In the genomic region with DNA sequence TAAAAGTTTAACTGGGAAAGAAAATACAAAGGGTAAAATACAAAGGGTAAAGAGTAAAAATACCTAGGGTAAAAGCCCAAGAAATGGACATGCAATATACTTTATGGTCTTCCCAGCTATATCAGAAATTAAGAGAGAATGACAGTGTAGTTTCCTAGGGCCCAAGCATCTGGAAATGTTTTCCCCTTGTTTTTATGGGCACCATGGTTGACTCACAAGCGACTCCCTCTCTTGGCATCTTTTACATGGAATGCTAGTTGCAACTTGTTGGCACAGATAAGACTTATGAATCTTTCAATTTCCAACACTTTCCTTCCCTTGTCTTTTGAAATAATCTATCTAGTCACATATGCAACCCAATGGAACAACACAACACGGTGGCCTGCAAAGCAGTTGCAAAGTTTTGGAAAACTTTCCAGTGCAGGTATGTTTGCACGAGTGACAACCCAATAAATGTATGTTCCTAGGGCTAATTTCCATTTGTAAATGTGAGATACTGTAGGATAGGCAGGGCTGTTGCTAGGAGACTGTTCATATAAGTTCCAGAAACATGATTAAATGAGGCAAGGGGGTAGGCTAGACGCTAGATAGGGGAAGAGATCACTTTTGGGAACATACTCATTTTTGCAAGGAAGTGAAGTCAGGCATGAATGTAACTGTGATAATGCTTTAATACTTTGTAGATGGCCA, we compare ENCODE assay signal across 20 cellular contexts. TPM values are rescaled to one million over a fixed set of nuclear protein-coding genes. Genes with fewer than 3 reads are reported as not detected.
DNase-seq lines count a peak whose midpoint lies in the region; TF ChIP-seq lines count a peak whose summit lies in the region.
"Had no signal": no experiment of that assay in that cellular context is flagged by ENCODE, and none has a peak within 500 bp of the region (broad histone marks: within the 10 kb centered on the region; RNA-seq: fewer than 3 reads in every experiment).

No MANE protein-coding gene starts in this region.

- intact Hi-C loops in MCF 10A (cut with micrococcal nuclease) = no loop called here
- intact Hi-C loops in breast epithelium (cut with DNase I; ENCODE audit: low total_unique reads) = no loop called here

- H3K4me3 Mint-ChIP-seq in MCF 10A (ENCODE audit: unreplicated experiment) = no peak overlapping the region
- H3K4me3 Mint-ChIP-seq: activated CD4-positive, alpha-beta T cell treated with anti-CD3 and anti-CD28 coated beads, Interleukin-2, amount 10 ng/mL, durations not matched to agents 7 days and 5 days; activated naive CD8-positive, alpha-beta T cell treated with anti-CD3 and anti-CD28 coated beads, Interleukin-2, amount 50 U/mL, for 24 hours had no signal

- H3K27ac ChIP-seq in breast epithelium (no peak overlapping the region), hepatocyte (peak overlapping the region; percentile 52)
- H3K27ac ChIP-seq: 22Rv1, heart right ventricle, ovary had no signal

- POLR2A ChIA-PET in MCF 10A (lab: Yijun Ruan, JAX) = interaction anchor here (0.7 to 1.7 kb wide), 8 partner anchors 8 to 170 kb away, joined by 3 to 9 read pairs (median 3); a partner anchor contains a TSS

- no peaks in the 10 kb centered on the region for H3K27me3 Mint-ChIP-seq in MCF 10A (ENCODE audit: insufficient read depth, unreplicated experiment)

- H2AFZ ChIP-seq in hepatocyte = no peak overlapping the region

- no peaks in the 10 kb centered on the region for H3K36me3 ChIP-seq in breast epithelium
- H3K36me3 ChIP-seq in hepatocyte (replicated peaks; ENCODE audit: insufficient read depth, low read depth) = no peaks in the 10 kb centered on the region
- H3K36me3 ChIP-seq: heart right ventricle, ovary had no signal

- peaks cover 29% of the 10 kb centered on the region for H3K4me1 Mint-ChIP-seq in MCF 10A (ENCODE audit: insufficient read depth, unreplicated experiment)

- H3K9me3 ChIP-seq in breast epithelium (peaks cover 0 to 17% of the 10 kb centered on the region in 2 donors), hepatocyte (ENCODE audit: low read depth) (no peaks in the 10 kb centered on the region)
- H3K9me3 ChIP-seq: ovary had no signal

- H3K79me2 ChIP-seq in hepatocyte = no peaks in the 10 kb centered on the region

- H3K36me3 Mint-ChIP-seq in MCF 10A (ENCODE audit: insufficient read depth, unreplicated experiment) = no peaks in the 10 kb centered on the region

- BruUV-seq in MCF 10A (replicated peaks; lab: Mats Ljungman, UMichigan) = no TSS peak

- no peak overlapping the region for H3K4me2 ChIP-seq in hepatocyte
- H3K4me2 ChIP-seq: smooth muscle cell had no signal

- H3K4me1 ChIP-seq in breast epithelium (no peaks in the 10 kb centered on the region), hepatocyte (ENCODE audit: insufficient read depth) (no peaks in the 10 kb centered on the region)
- H3K4me1 ChIP-seq: heart right ventricle had no signal

- H3K27me3 ChIP-seq in breast epithelium (no peaks in the 10 kb centered on the region), hepatocyte (no peaks in the 10 kb centered on the region)
- H3K27me3 ChIP-seq: heart right ventricle, ovary had no signal

- CTCF ChIA-PET in MCF 10A (lab: Yijun Ruan, JAX) = interaction anchor here (0.6 to 2.1 kb wide), 6 partner anchors 9 to 26 kb away, joined by 3 to 5 read pairs (median 4); no protein-coding TSS in a partner anchor

- no peaks in the 10 kb centered on the region for H3K9me2 ChIP-seq in hepatocyte (replicated peaks; ENCODE audit: insufficient read depth)

- no peak for TF ChIP-seq POLR2A in breast epithelium (IDR thresholded peaks at IDR 0.05)

- H3K9me3 Mint-ChIP-seq in MCF 10A (ENCODE audit: unreplicated experiment) = no peaks in the 10 kb centered on the region
- H3K9me3 Mint-ChIP-seq: activated CD4-positive, alpha-beta T cell treated with anti-CD3 and anti-CD28 coated beads, Interleukin-2, amount 10 ng/mL, durations not matched to agents 7 days and 5 days; activated naive CD8-positive, alpha-beta T cell treated with anti-CD3 and anti-CD28 coated beads, Interleukin-2, amount 50 U/mL, for 24 hours had no signal

- WGBS in hepatocyte (ENCODE audit: low lambda C conversion rate, missing lambda C conversion rate) = 64% methylated on average over 4 of the region's 4 CpGs

- DNase-seq in MCF 10A (ENCODE audit: unreplicated experiment) = peak; percentile 74
- DNase-seq in breast epithelium (ENCODE audit: low spot score in 2 of 2) = no peak
- DNase-seq in T1000 (lab: John Stamatoyannopoulos, UW) = peak; percentile 16
- no peak for DNase-seq in hepatocyte (ENCODE audit: low spot score)
- no peak for DNase-seq in iPS-NIHi7 (ENCODE audit: extremely low spot score)
- DNase-seq in activated effector memory CD4-positive, alpha-beta T cell treated with Interleukin-2 at 50 U/mL for 16 hours = no peak
- no peak for DNase-seq in activated T-cell treated with anti-CD3 and anti-CD28 coated beads, Interleukin-2, amount 50 U/mL, for 48 hours
- DNase-seq in occipital lobe (lab: John Stamatoyannopoulos, UW) = no peak
- DNase-seq: activated CD4-positive, alpha-beta T cell treated with anti-CD3 and anti-CD28 coated beads, Interleukin-2, amount 10 ng/mL, durations not matched to agents 7 days and 5 days; activated naive CD8-positive, alpha-beta T cell treated with anti-CD3 and anti-CD28 coated beads, Interleukin-2, amount 50 U/mL, for 24 hours; activated T-cell treated with anti-CD3 and anti-CD28 coated beads, Interleukin-2, amount 50 U/mL, for 1 hour; heart right ventricle; NCI-H187 treated with DMSO at 0.1 percent for 48 hours; NCI-H774; ovary; SHP77 treated with DMSO at 0.1 percent for 48 hours; stimulated activated naive CD4-positive, alpha-beta T cell had no signal

- H3K27ac Mint-ChIP-seq in MCF 10A (ENCODE audit: low read depth, unreplicated experiment) = peak overlapping the region; percentile 67
- H3K27ac Mint-ChIP-seq: activated CD4-positive, alpha-beta T cell treated with anti-CD3 and anti-CD28 coated beads, Interleukin-2, amount 10 ng/mL, durations not matched to agents 7 days and 5 days; activated naive CD8-positive, alpha-beta T cell treated with anti-CD3 and anti-CD28 coated beads, Interleukin-2, amount 50 U/mL, for 24 hours had no signal

- TF ChIP-seq CTCF in MCF 10A (IDR thresholded peaks at IDR 0.05; ENCODE audit: unreplicated experiment) (no peak), breast epithelium (IDR thresholded peaks at IDR 0.05) (no peak), hepatocyte (IDR thresholded peaks at IDR 0.05; ENCODE audit: poor library complexity) (no peak)

- no peaks in the 10 kb centered on the region for H4K20me1 ChIP-seq in hepatocyte (ENCODE audit: insufficient read depth, poor library complexity, severe bottlenecking)

- H3K4me3 ChIP-seq in breast epithelium = no peak overlapping the region
- H3K4me3 ChIP-seq in hepatocyte = no peak overlapping the region
- H3K4me3 ChIP-seq: heart right ventricle, ovary, smooth muscle cell had no signal

RNA-seq across cellular contexts. Expression of a gene that starts 36.4 kb away (rescaled TPM):
- total RNA-seq in MCF 10A (2022) = not detected in 2 replicates
- under 1 TPM in 1 of 3 donors, not detected in 2; 0.66 TPM for total RNA-seq in breast epithelium
- not detected in 2 replicates for total RNA-seq in hepatocyte
- not detected in 2 replicates for polyA plus RNA-seq in hepatocyte
- not detected for total RNA-seq in occipital lobe
- total RNA-seq: activated CD4-positive, alpha-beta T cell treated with anti-CD3 and anti-CD28 coated beads, Interleukin-2, amount 10 ng/mL, durations not matched to agents 7 days and 5 days; heart right ventricle; mucosa of gallbladder had no signal
- polyA plus RNA-seq: heart right ventricle, ovary had no signal

RNA-seq across cellular contexts. Expression of a gene that starts 43.1 kb away (rescaled TPM):
- total RNA-seq in MCF 10A (2022) (66.3 and 94.1 TPM in 2 replicates), breast epithelium (10 to 100 TPM in 1 of 3 donors, 1 to 10 TPM in 2; 9.2 to 22.0 (median 9.9) TPM), hepatocyte (32.6 and 39.1 TPM in 2 replicates), occipital lobe (27.6 TPM)
- 160 and 178 TPM in 2 replicates for polyA plus RNA-seq in hepatocyte

Comparison
In these comparisons a context has a peak if more than half of its experiments do, and no peak if none do; other contexts are left out.
1. DNase-seq: peak in MCF 10A (single experiment) and T1000 (single experiment); none in breast epithelium (0 of 2), hepatocyte (single experiment), iPS-NIHi7 (single experiment), activated effector memory CD4-positive, alpha-beta T cell treated with Interleukin-2 at 50 U/mL for 16 hours (single experiment), activated T-cell treated with anti-CD3 and anti-CD28 coated beads, Interleukin-2, amount 50 U/mL, for 48 hours (0 of 2) and occipital lobe (single experiment).